ENCODE assay signal across 10 cellular contexts in the genomic region with DNA sequence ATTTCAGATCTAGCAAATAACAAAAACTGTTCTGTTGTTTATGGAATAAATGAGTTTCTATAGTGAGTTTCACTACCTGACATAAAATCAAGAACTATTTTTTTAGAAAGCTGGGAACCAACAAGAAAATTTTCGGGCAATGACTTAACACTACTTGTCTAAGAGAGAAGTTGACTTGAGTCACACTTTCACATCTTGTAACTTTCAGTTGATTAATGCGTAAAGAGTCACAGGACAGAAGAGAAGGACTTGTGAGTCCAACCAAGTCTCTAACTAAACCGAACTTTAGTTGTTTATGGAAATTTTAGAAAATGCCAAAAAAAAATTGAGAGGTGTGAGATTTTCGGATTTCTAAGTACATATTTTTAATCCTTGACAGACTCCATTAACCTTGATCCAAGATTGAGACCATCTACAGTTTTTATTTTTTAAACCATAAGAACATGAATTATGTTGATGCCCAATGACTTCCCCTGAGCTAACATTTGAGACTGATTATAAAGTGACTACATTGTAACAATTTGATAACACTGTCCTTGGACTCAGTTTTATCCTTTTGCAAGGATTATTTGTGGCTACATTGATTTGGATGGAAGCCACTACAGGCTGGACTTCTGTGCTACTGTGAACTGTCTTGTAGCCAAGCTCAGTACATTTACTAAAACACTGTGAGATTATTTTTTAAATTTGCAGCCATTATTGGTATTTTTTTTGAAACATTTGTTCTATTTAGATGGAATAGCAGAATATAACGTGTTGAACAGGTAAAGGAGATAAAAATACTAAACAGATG.
A peak's percentile ranks its signal among the peaks of the same experiment; 100 is the strongest.
DNase-seq lines count a peak whose midpoint lies in the region; ATAC-seq and TF ChIP-seq lines count a peak whose summit lies in the region.
"Had no signal": no experiment of that assay in that cellular context is flagged by ENCODE, and none has a peak within 500 bp of the region (broad histone marks: within the 10 kb centered on the region; RNA-seq: fewer than 3 reads in every experiment).

No MANE protein-coding gene starts in this region.

- no peaks in the 10 kb centered on the region for H3K27me3 Mint-ChIP-seq in activated CD4-positive, alpha-beta T cell treated with anti-CD3 and anti-CD28 coated beads, Interleukin-2, amount 10 ng/mL, durations not matched to agents 7 days and 5 days
- H3K27me3 Mint-ChIP-seq in stimulated activated naive B cell treated with anti-CD40 and anti-IgM and Interleukin-4, amounts not matched to agents 10 μg/mL and 1 μg/mL and 100 μg/mL, for 72 hours: no peaks in the 10 kb centered on the region

- peaks cover 56% of the 10 kb centered on the region for H3K36me3 Mint-ChIP-seq in activated CD4-positive, alpha-beta T cell treated with anti-CD3 and anti-CD28 coated beads, Interleukin-2, amount 10 ng/mL, durations not matched to agents 7 days and 5 days (ENCODE audit: low read depth)
- peaks cover 7 to 12% of the 10 kb centered on the region in 2 donors for H3K36me3 Mint-ChIP-seq in stimulated activated naive B cell treated with anti-CD40 and anti-IgM and Interleukin-4, amounts not matched to agents 10 μg/mL and 1 μg/mL and 100 μg/mL, for 72 hours

- no peaks in the 10 kb centered on the region for H4K20me1 ChIP-seq in OCI-LY1 (ENCODE audit: insufficient read depth, low read length)

- H2AFZ ChIP-seq in OCI-LY1 (ENCODE audit: low read length): no peak overlapping the region

- no peak for TF ChIP-seq CTCF in OCI-LY1 (IDR thresholded peaks at IDR 0.05; ENCODE audit: low read length)

- H3K27ac ChIP-seq in OCI-LY1 (ENCODE audit: low read depth, low read length, poor library complexity, severe bottlenecking): peak overlapping the region; percentile 19

- peak; percentile 69 for ATAC-seq in HG02852 (IDR thresholded peaks at IDR 0.05; ENCODE audit: unreplicated experiment)
- peak; percentile 82 to 86 for ATAC-seq in stimulated activated naive B cell treated with anti-CD40 and anti-IgM and Interleukin-4, amounts not matched to agents 10 μg/mL and 1 μg/mL and 100 μg/mL, for 72 hours (replicated peaks)

- peaks cover 77% of the 10 kb centered on the region for H3K4me1 Mint-ChIP-seq in activated CD4-positive, alpha-beta T cell treated with anti-CD3 and anti-CD28 coated beads, Interleukin-2, amount 10 ng/mL, durations not matched to agents 7 days and 5 days
- H3K4me1 Mint-ChIP-seq in stimulated activated naive B cell treated with anti-CD40 and anti-IgM and Interleukin-4, amounts not matched to agents 10 μg/mL and 1 μg/mL and 100 μg/mL, for 72 hours: peaks cover 25 to 71% of the 10 kb centered on the region in 2 donors

- no peak for DNase-seq in activated CD4-positive, alpha-beta T cell treated with anti-CD3 and anti-CD28 coated beads, Interleukin-2, amount 10 ng/mL, durations not matched to agents 7 days and 5 days
- DNase-seq in activated CD4-positive, alpha-beta T cell treated with anti-CD3 and anti-CD28 coated beads for 4 hours: no peak
- no peak for DNase-seq in stimulated activated naive B cell treated with anti-CD40 and anti-IgM and Interleukin-4, amounts not matched to agents 10 μg/mL and 1 μg/mL and 100 μg/mL, for 72 hours
- no peak for DNase-seq in Ammon's horn (ENCODE audit: low spot score)
- no peak for DNase-seq in KG1 (lab: John Stamatoyannopoulos, UW)
- DNase-seq in effector CD8-positive, alpha-beta T cell (lab: John Stamatoyannopoulos, UW): no peak
- DNase-seq: head of caudate nucleus had no signal

- no peak overlapping the region for H3K4me3 ChIP-seq in OCI-LY1 (ENCODE audit: low read depth, low read length, poor library complexity, severe bottlenecking)
- H3K4me3 ChIP-seq: skin epidermis had no signal

- H3K36me3 ChIP-seq in OCI-LY1 (ENCODE audit: insufficient read depth, low read length): peaks cover 85% of the 10 kb centered on the region

- no peak overlapping the region for H3K4me3 Mint-ChIP-seq in activated CD4-positive, alpha-beta T cell treated with anti-CD3 and anti-CD28 coated beads, Interleukin-2, amount 10 ng/mL, durations not matched to agents 7 days and 5 days
- H3K4me3 Mint-ChIP-seq in stimulated activated naive B cell treated with anti-CD40 and anti-IgM and Interleukin-4, amounts not matched to agents 10 μg/mL and 1 μg/mL and 100 μg/mL, for 72 hours: peak overlapping the region; percentile 14 to 62

- H3K9ac ChIP-seq in OCI-LY1 (ENCODE audit: low read length): no peak overlapping the region

- no peaks in the 10 kb centered on the region for H3K27me3 ChIP-seq in OCI-LY1 (ENCODE audit: insufficient read depth, low read length)

- POLR2A ChIA-PET in activated CD4-positive, alpha-beta T cell treated with anti-CD3 and anti-CD28 coated beads, Interleukin-2, amount 10 ng/mL, durations not matched to agents 7 days and 5 days (lab: Charles Lee): no interaction called here

- H3F3A ChIP-seq in OCI-LY1 (ENCODE audit: insufficient read depth, low read length): no peaks in the 10 kb centered on the region; the same call in 1 of the 2 replicates

- H3K9me3 Mint-ChIP-seq in activated CD4-positive, alpha-beta T cell treated with anti-CD3 and anti-CD28 coated beads, Interleukin-2, amount 10 ng/mL, durations not matched to agents 7 days and 5 days: peaks cover 3% of the 10 kb centered on the region
- no peaks in the 10 kb centered on the region for H3K9me3 Mint-ChIP-seq in stimulated activated naive B cell treated with anti-CD40 and anti-IgM and Interleukin-4, amounts not matched to agents 10 μg/mL and 1 μg/mL and 100 μg/mL, for 72 hours

- peak overlapping the region; percentile 47 for H3K27ac Mint-ChIP-seq in activated CD4-positive, alpha-beta T cell treated with anti-CD3 and anti-CD28 coated beads, Interleukin-2, amount 10 ng/mL, durations not matched to agents 7 days and 5 days
- H3K27ac Mint-ChIP-seq in stimulated activated naive B cell treated with anti-CD40 and anti-IgM and Interleukin-4, amounts not matched to agents 10 μg/mL and 1 μg/mL and 100 μg/mL, for 72 hours: peak overlapping the region; percentile 89

- H3K4me1 ChIP-seq in OCI-LY1 (ENCODE audit: insufficient read depth, low read length, severe bottlenecking): peaks cover 80% of the 10 kb centered on the region

- peaks cover 98% of the 10 kb centered on the region for H3K79me2 ChIP-seq in OCI-LY1 (ENCODE audit: insufficient read depth, low read length)

- H3K9me3 ChIP-seq in OCI-LY1 (ENCODE audit: low read length): no peaks in the 10 kb centered on the region

- no peaks in the 10 kb centered on the region for H3K9me2 ChIP-seq in OCI-LY1 (ENCODE audit: low read depth, low read length)

- CTCF ChIA-PET in activated CD4-positive, alpha-beta T cell treated with anti-CD3 and anti-CD28 coated beads, Interleukin-2, amount 10 ng/mL, durations not matched to agents 7 days and 5 days (lab: Charles Lee): interaction anchor here (0.8 kb wide), 1 partner anchor 15 kb away, joined by 4 read pairs; no protein-coding TSS in a partner anchor

- H3K4me2 ChIP-seq in OCI-LY1 (ENCODE audit: low read length): 0 out of 2 replicates have a peak overlapping the region, but pooled peaks have one; percentile 22
